In genomic region chr19:993361-993830, GRCh38 we compare ENCODE assay signal across 19 cellular contexts. TPM values are rescaled to one million over a fixed set of nuclear protein-coding genes. Genes with fewer than 3 reads are reported as not detected.
DNase-seq lines count a peak whose midpoint lies in the region; ATAC-seq and TF ChIP-seq lines count a peak whose summit lies in the region.
"Had no signal": no experiment of that assay in that cellular context is flagged by ENCODE, and none has a peak within 500 bp of the region (broad histone marks: within the 10 kb centered on the region; RNA-seq: fewer than 3 reads in every experiment).

No MANE protein-coding gene starts in this region.

- H3K27ac Mint-ChIP-seq in chondrocyte (ENCODE audit: unreplicated experiment): no peak overlapping the region
- no peak overlapping the region for H3K27ac Mint-ChIP-seq in activated CD8-positive, alpha-beta T cell treated with anti-CD3 and anti-CD28 coated beads, Interleukin-2, amount 10 ng/mL, durations not matched to agents 7 days and 5 days

- CTCF ChIA-PET in HEK293 (lab: Yijun Ruan, JAX): no interaction called here
- CTCF ChIA-PET in activated CD8-positive, alpha-beta T cell treated with anti-CD3 and anti-CD28 coated beads, Interleukin-2, amount 10 ng/mL, durations not matched to agents 7 days and 5 days (lab: Charles Lee): no interaction called here

- H3K36me3 Mint-ChIP-seq in chondrocyte (ENCODE audit: low read depth): peaks cover 4% of the 10 kb centered on the region
- peaks cover 18% of the 10 kb centered on the region for H3K36me3 Mint-ChIP-seq in activated CD8-positive, alpha-beta T cell treated with anti-CD3 and anti-CD28 coated beads, Interleukin-2, amount 10 ng/mL, durations not matched to agents 7 days and 5 days (ENCODE audit: low read depth)

- H2AK5ac ChIP-seq in neuronal stem cell (ENCODE audit: low read depth, low read length): peak overlapping the region; percentile 56

- H4K8ac ChIP-seq in neuronal stem cell (ENCODE audit: low read depth, low read length): no peak overlapping the region

- H3K23ac ChIP-seq in neuronal stem cell (ENCODE audit: low read depth, low read length, poor library complexity): peak overlapping the region; percentile 43

- H3K14ac ChIP-seq in neuronal stem cell (ENCODE audit: low read length): peak overlapping the region; percentile 56

- H3K18ac ChIP-seq in neuronal stem cell (ENCODE audit: low read length): peak overlapping the region; percentile 64

- no peak for TF ChIP-seq CTCF in HEK293 (tag by site-specific recombination; IDR thresholded peaks at IDR 0.05)
- TF ChIP-seq CTCF in chondrocyte (IDR thresholded peaks at IDR 0.05): no peak
- TF ChIP-seq CTCF in gastroesophageal sphincter (IDR thresholded peaks at IDR 0.05): no peak

- no peak overlapping the region for H2BK12ac ChIP-seq in neuronal stem cell (ENCODE audit: low read length)

- H3K9me3 Mint-ChIP-seq in chondrocyte (ENCODE audit: low read depth): no peaks in the 10 kb centered on the region
- H3K9me3 Mint-ChIP-seq in activated CD8-positive, alpha-beta T cell treated with anti-CD3 and anti-CD28 coated beads, Interleukin-2, amount 10 ng/mL, durations not matched to agents 7 days and 5 days (ENCODE audit: insufficient read depth): no peaks in the 10 kb centered on the region

- H3K4me1 ChIP-seq in HEK293 (ENCODE audit: control insufficient read depth, insufficient read depth, low read length): peaks cover 7% of the 10 kb centered on the region
- H3K4me1 ChIP-seq in neuronal stem cell (ENCODE audit: control insufficient read depth in 2 of 2, insufficient read depth in 1 of 2, low read depth in 1 of 2, low read length in 2 of 2): peaks cover 3 to 6% of the 10 kb centered on the region in 2 donors
- H3K4me1 ChIP-seq in gastroesophageal sphincter: peaks cover 0 to 27% (median 7%) of the 10 kb centered on the region in 3 donors

- H4K91ac ChIP-seq in neuronal stem cell (ENCODE audit: low read depth, low read length, poor library complexity): no peak overlapping the region

- H3K4me3 ChIP-seq in HEK293 (ENCODE audit: low read depth, low read length) (no peak overlapping the region), neuronal stem cell (ENCODE audit: low read length in 2 of 2) (no peak overlapping the region), gastroesophageal sphincter (no peak overlapping the region)
- H3K4me3 ChIP-seq: A549; BLaER1 treated with 17β-estradiol and CSF1 and Interleukin-3, amounts not matched to agents 10 nM and 100 nM; MG63; SJSA1 had no signal

- peak overlapping the region; percentile 60 for H3K9ac ChIP-seq in neuronal stem cell (ENCODE audit: low read depth, low read length, poor library complexity)
- H3K9ac ChIP-seq: BLaER1 treated with 17β-estradiol and CSF1 and Interleukin-3, amounts not matched to agents 10 nM and 100 nM had no signal

- TF ChIP-seq EP300 in gastroesophageal sphincter (IDR thresholded peaks at IDR 0.05): no peak

- H3K4me3 Mint-ChIP-seq in chondrocyte (ENCODE audit: unreplicated experiment): no peak overlapping the region
- no peak overlapping the region for H3K4me3 Mint-ChIP-seq in activated CD8-positive, alpha-beta T cell treated with anti-CD3 and anti-CD28 coated beads, Interleukin-2, amount 10 ng/mL, durations not matched to agents 7 days and 5 days

- H3K27me3 ChIP-seq in neuronal stem cell (ENCODE audit: control insufficient read depth in 3 of 3, insufficient read depth in 3 of 3, low read depth in 1 of 3, low read length in 3 of 3) (peaks cover 0 to 23% (median 2%) of the 10 kb centered on the region in 3 experiments), gastroesophageal sphincter (peaks cover 49% of the 10 kb centered on the region)
- H3K27me3 ChIP-seq: MG63 had no signal

- POLR2A ChIA-PET in HEK293 (lab: Yijun Ruan, JAX): no interaction called here
- POLR2A ChIA-PET in activated CD8-positive, alpha-beta T cell treated with anti-CD3 and anti-CD28 coated beads, Interleukin-2, amount 10 ng/mL, durations not matched to agents 7 days and 5 days (lab: Charles Lee): no interaction called here

- no peak overlapping the region for H2BK15ac ChIP-seq in neuronal stem cell (ENCODE audit: low read length)

- H3K4ac ChIP-seq in neuronal stem cell (ENCODE audit: low read length): no peak overlapping the region

- H3K36me3 ChIP-seq in HEK293 (ENCODE audit: control insufficient read depth in 2 of 2, insufficient read depth in 1 of 2, low read length in 2 of 2) (peaks cover 0 to 53% of the 10 kb centered on the region in 2 experiments; a peak in 1 of 3 replicates), neuronal stem cell (replicated peaks in 1 of 2; ENCODE audit: control insufficient read depth in 2 of 2, insufficient read depth in 2 of 2, low read length in 2 of 2) (peaks cover 14 to 49% of the 10 kb centered on the region in 2 donors), gastroesophageal sphincter (peaks cover 0 to 69% of the 10 kb centered on the region in 2 donors)

- TF ChIP-seq POLR2A in gastroesophageal sphincter (IDR thresholded peaks at IDR 0.05): no peak

- peaks cover 3% of the 10 kb centered on the region for H3K4me1 Mint-ChIP-seq in chondrocyte (ENCODE audit: low read depth)
- peaks cover 22% of the 10 kb centered on the region for H3K4me1 Mint-ChIP-seq in activated CD8-positive, alpha-beta T cell treated with anti-CD3 and anti-CD28 coated beads, Interleukin-2, amount 10 ng/mL, durations not matched to agents 7 days and 5 days (ENCODE audit: low read depth)

- no peak overlapping the region for H3K4me2 ChIP-seq in neuronal stem cell (ENCODE audit: insufficient read depth, low read length, poor library complexity, severe bottlenecking)
- H3K4me2 ChIP-seq: A549; BLaER1 treated with 17β-estradiol and CSF1 and Interleukin-3, amounts not matched to agents 10 nM and 100 nM had no signal

- peaks cover 6% of the 10 kb centered on the region for H3K79me1 ChIP-seq in neuronal stem cell (ENCODE audit: low read depth, low read length)

- peak overlapping the region; percentile 39 for H2BK5ac ChIP-seq in neuronal stem cell (ENCODE audit: low read length)

- DNase-seq in chondrocyte (ENCODE audit: low spot score) (peak; percentile 81), neuronal stem cell (ENCODE audit: low spot score) (no peak)
- no peak for DNase-seq in activated CD8-positive, alpha-beta T cell treated with anti-CD3 and anti-CD28 coated beads, Interleukin-2, amount 10 ng/mL, durations not matched to agents 7 days and 5 days
- DNase-seq: DMS 273 treated with DMSO at 0.1 percent for 48 hours, Karpas-422, MG63, NCI-H1092, NCI-H2081 treated with DMSO at 0.1 percent for 48 hours, NCI-H510A, NCI-H82, PC-3 had no signal

- H3K27ac ChIP-seq in HEK293 (ENCODE audit: extremely low read depth, low read depth, low read length) (no peak overlapping the region), neuronal stem cell (replicated peaks; ENCODE audit: low read length) (no peak overlapping the region), gastroesophageal sphincter (no peak overlapping the region)
- H3K27ac ChIP-seq: A549; BLaER1 treated with 17β-estradiol and CSF1 and Interleukin-3, amounts not matched to agents 10 nM and 100 nM; SJSA1 had no signal

- no peak for ATAC-seq in gastroesophageal sphincter
- ATAC-seq in HG03139 (IDR thresholded peaks at IDR 0.05; ENCODE audit: unreplicated experiment): no peak
- ATAC-seq in activated CD8-positive, alpha-beta T cell treated with anti-CD3 and anti-CD28 coated beads, Interleukin-2, amount 10 ng/mL, durations not matched to agents 7 days and 5 days: no peak
- ATAC-seq: A549, PC-3 had no signal

- no peak overlapping the region for H2BK120ac ChIP-seq in neuronal stem cell (ENCODE audit: low read depth, low read length)

- WGBS in neuronal stem cell (ENCODE audit: extremely low coverage in 2 of 2, insufficient read length in 2 of 2, insufficient replicate concordance in 1 of 2), 2 donors: no CpG with 5 or more reads among the region's 17 CpGs
- no CpG with 5 or more reads among the region's 17 CpGs for WGBS in gastroesophageal sphincter (ENCODE audit: low coverage in 1 of 2), 2 donors

- H2AFZ ChIP-seq in neuronal stem cell (ENCODE audit: low read length): no peak overlapping the region

- no peaks in the 10 kb centered on the region for H3K9me3 ChIP-seq in HEK293 (ENCODE audit: control insufficient read depth, insufficient read depth, low read depth, low read length)
- H3K9me3 ChIP-seq in neuronal stem cell (replicated peaks in 1 of 2; ENCODE audit: control insufficient read depth in 2 of 2, insufficient read depth in 1 of 2, low read depth in 1 of 2, low read length in 2 of 2): no peaks in the 10 kb centered on the region
- H3K9me3 ChIP-seq in gastroesophageal sphincter: no peaks in the 10 kb centered on the region
- H3K9me3 ChIP-seq: A549, MG63 had no signal

- peaks cover 14% of the 10 kb centered on the region for H3K27me3 Mint-ChIP-seq in chondrocyte (ENCODE audit: low read depth)
- H3K27me3 Mint-ChIP-seq in activated CD8-positive, alpha-beta T cell treated with anti-CD3 and anti-CD28 coated beads, Interleukin-2, amount 10 ng/mL, durations not matched to agents 7 days and 5 days (ENCODE audit: low read depth): peaks cover 13% of the 10 kb centered on the region

RNA-seq across cellular contexts. Expression of gene GRIN3B, which starts 6.8 kb away (rescaled TPM):
- total RNA-seq in chondrocyte (0.31 to 0.67 TPM (median 0.33 TPM) in 3 replicates), gastroesophageal sphincter (not detected)
- polyA plus RNA-seq in neuronal stem cell (2013, experiment 1 of 2): 4.2 TPM
- polyA plus RNA-seq in neuronal stem cell (2013, experiment 2 of 2): 3.9 TPM
- total RNA-seq in activated CD8-positive, alpha-beta T cell treated with anti-CD3 and anti-CD28 coated beads, Interleukin-2, amount 10 ng/mL, durations not matched to agents 7 days and 5 days: not detected
- total RNA-seq: Daoy, H4, SJSA1 had no signal

RNA-seq across cellular contexts. Expression of gene WDR18, which starts 9.3 kb away (rescaled TPM):
- total RNA-seq in chondrocyte (42.1 to 48.5 TPM (median 48.0 TPM) in 3 replicates), gastroesophageal sphincter (10 to 100 TPM in 3 of 4 donors, 1 to 10 TPM in 1; 7.2 to 43.9 (median 20.1) TPM)
- polyA plus RNA-seq in neuronal stem cell (2013, experiment 1 of 2): 42.0 TPM
- polyA plus RNA-seq in neuronal stem cell (2013, experiment 2 of 2): 41.4 TPM
- 10 to 100 TPM; 51.5 to 53.0 TPM for total RNA-seq in activated CD8-positive, alpha-beta T cell treated with anti-CD3 and anti-CD28 coated beads, Interleukin-2, amount 10 ng/mL, durations not matched to agents 7 days and 5 days

RNA-seq across cellular contexts. Expression of gene TMEM259, which starts 27.5 kb away (rescaled TPM):
- total RNA-seq in chondrocyte: 120 to 130 TPM (median 120 TPM) in 3 replicates
- 113 TPM for polyA plus RNA-seq in neuronal stem cell (2013, experiment 1 of 2)
- polyA plus RNA-seq in neuronal stem cell (2013, experiment 2 of 2): 111 TPM
- total RNA-seq in gastroesophageal sphincter: 100 to 1,000 TPM; 146 to 179 (median 154) TPM
- 100 to 1,000 TPM; 153 to 160 TPM for total RNA-seq in activated CD8-positive, alpha-beta T cell treated with anti-CD3 and anti-CD28 coated beads, Interleukin-2, amount 10 ng/mL, durations not matched to agents 7 days and 5 days

RNA-seq across cellular contexts. Expression of gene RNU6-2, which starts 27.9 kb away (rescaled TPM):
- total RNA-seq in chondrocyte (not detected in 3 replicates), gastroesophageal sphincter (not detected)
- polyA plus RNA-seq in neuronal stem cell (2013, experiment 1 of 2): not detected
- polyA plus RNA-seq in neuronal stem cell (2013, experiment 2 of 2): not detected
- total RNA-seq in activated CD8-positive, alpha-beta T cell treated with anti-CD3 and anti-CD28 coated beads, Interleukin-2, amount 10 ng/mL, durations not matched to agents 7 days and 5 days: not detected
- total RNA-seq: Daoy, H4, PC-3, SJSA1 had no signal
- polyA plus RNA-seq: A549 had no signal

RNA-seq across cellular contexts. Expression of gene CNN2, which starts 33.0 kb away (rescaled TPM):
- total RNA-seq in chondrocyte (258 to 363 TPM (median 357 TPM) in 3 replicates), gastroesophageal sphincter (100 to 1,000 TPM in 1 of 4 donors, 10 to 100 TPM in 3; 52.9 to 103 (median 75.2) TPM)
- 235 TPM for polyA plus RNA-seq in neuronal stem cell (2013, experiment 1 of 2)
- 243 TPM for polyA plus RNA-seq in neuronal stem cell (2013, experiment 2 of 2)
- total RNA-seq in activated CD8-positive, alpha-beta T cell treated with anti-CD3 and anti-CD28 coated beads, Interleukin-2, amount 10 ng/mL, durations not matched to agents 7 days and 5 days: 100 to 1,000 TPM; 417 to 455 TPM
